In the genomic region with DNA sequence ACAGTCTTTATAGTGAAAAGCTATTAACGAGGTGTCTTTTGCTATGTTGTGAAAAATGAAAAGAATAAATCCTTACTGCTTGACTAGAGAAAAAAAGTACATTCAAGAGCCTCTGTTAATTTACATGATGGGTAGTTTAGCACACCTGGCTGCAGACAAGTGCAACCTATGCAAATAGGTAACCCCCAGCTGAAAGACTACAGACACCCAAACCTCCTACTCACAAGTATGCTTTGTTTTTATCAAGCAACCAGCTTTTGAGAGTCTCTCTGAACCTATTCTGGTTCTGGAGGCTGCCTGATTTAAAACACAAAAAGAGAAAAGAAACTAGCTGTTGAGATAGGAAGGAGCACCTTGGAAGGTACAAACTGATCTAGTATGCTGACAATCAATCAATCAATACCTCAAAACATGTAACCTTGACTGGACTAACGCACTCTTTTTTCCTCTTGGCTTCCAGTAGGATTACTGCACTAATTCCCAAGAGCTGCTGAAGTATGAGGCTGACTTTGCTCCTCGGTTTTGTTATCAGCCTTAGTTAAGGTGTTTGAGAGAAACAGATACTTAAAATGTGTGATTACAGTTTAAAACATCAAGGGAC, we compare ENCODE assay signal across 8 cellular contexts.
DNase-seq lines count a peak whose midpoint lies in the region; ATAC-seq, FAIRE-seq and TF ChIP-seq lines count a peak whose summit lies in the region.

No MANE protein-coding gene starts in this region.

- H3K36me3 ChIP-seq in HUES64 (ENCODE audit: insufficient read depth, low read length) (peaks cover 8% of the 10 kb centered on the region; the same call in 1 of the 2 replicates), kidney (ENCODE audit: control insufficient read depth in 1 of 2, insufficient read depth in 2 of 2, low read length in 2 of 2) (no peaks in the 10 kb centered on the region), PC-3 (ENCODE audit: low read depth, low read length) (peaks cover 5% of the 10 kb centered on the region; the same call in 1 of the 2 replicates), PC-9 (ENCODE audit: low read depth) (no peaks in the 10 kb centered on the region)

- intact Hi-C loops in kidney (cut with DNase I), result no loop called here
- intact Hi-C loops in PC-3 (cut with micrococcal nuclease), result loop anchor here (2.0 kb wide), 1 partner anchor 63 kb away; a partner anchor contains a TSS
- intact Hi-C loops in PC-9 (cut with micrococcal nuclease; ENCODE audit: unreplicated experiment), result no loop called here

- WGBS in HUES64, result 44% methylated on average over 3 of the region's 3 CpGs

- no peak overlapping the region for H2AFZ ChIP-seq in PC-3 (ENCODE audit: low read length)
- no peak overlapping the region for H2AFZ ChIP-seq in PC-9

- BruUV-seq in PC-3 (replicated peaks; lab: Mats Ljungman, UMichigan) (no TSS peak), PC-9 (replicated peaks; lab: Mats Ljungman, UMichigan) (no TSS peak)

- H3K4me3 ChIP-seq in HUES64 (ENCODE audit: low read length) (peak overlapping the region; percentile 5; the same call in 1 of the 2 replicates), kidney (ENCODE audit: low read length in 2 of 2) (peak overlapping the region; percentile 2 to 44), PC-3 (ENCODE audit: low read length) (no peak overlapping the region), PC-9 (no peak overlapping the region)

- H3K9me2 ChIP-seq in PC-3 (replicated peaks; ENCODE audit: low read length), result no peaks in the 10 kb centered on the region
- no peaks in the 10 kb centered on the region for H3K9me2 ChIP-seq in PC-9 (ENCODE audit: insufficient read depth)

- POLR2A ChIA-PET in PC-3 (lab: Charles Lee; ENCODE audit: unreplicated experiment) (interaction anchor here (0.7 kb wide), 1 partner anchor 51 kb away, joined by 6 read pairs; no protein-coding TSS in a partner anchor), PC-9 (lab: Charles Lee; ENCODE audit: unreplicated experiment) (no interaction called here)

- CTCF ChIA-PET in PC-3 (lab: Charles Lee), result no interaction called here
- CTCF ChIA-PET in PC-9 (lab: Charles Lee), result no interaction called here

- no peak overlapping the region for H3K4me2 ChIP-seq in PC-3 (ENCODE audit: low read length)
- H3K4me2 ChIP-seq in PC-9, result no peak overlapping the region

- H3K79me2 ChIP-seq in PC-3 (ENCODE audit: low read length) (peaks cover 45% of the 10 kb centered on the region), PC-9 (ENCODE audit: low read depth) (no peaks in the 10 kb centered on the region)

- FAIRE-seq in GM12892 (lab: Jason Lieb, UNC), result peak; percentile 74
- FAIRE-seq in kidney (lab: Jason Lieb, UNC), result no peak
- no peak for FAIRE-seq in H54 (lab: Jason Lieb, UNC)

- H3K9me3 ChIP-seq in HUES64 (ENCODE audit: insufficient read depth, low read depth, low read length), result peaks cover 8% of the 10 kb centered on the region
- peaks cover 0 to 5% of the 10 kb centered on the region in 2 donors for H3K9me3 ChIP-seq in kidney (ENCODE audit: control insufficient read depth in 1 of 2, low read length in 2 of 2)
- H3K9me3 ChIP-seq in PC-3 (ENCODE audit: low read length), result no peaks in the 10 kb centered on the region
- H3K9me3 ChIP-seq in PC-9 (ENCODE audit: insufficient read depth, low read depth), result no peaks in the 10 kb centered on the region

- DNase-seq in GM12892 (ENCODE audit: insufficient read length) (no peak), kidney (no peak), PC-3 (no peak), PC-9 (no peak), H54 (ENCODE audit: insufficient read length, low spot score) (no peak)
- no peak for DNase-seq in central memory CD4-positive, alpha-beta T cell

- H3F3A ChIP-seq in PC-3 (ENCODE audit: low read length, unreplicated experiment) (no peaks in the 10 kb centered on the region), PC-9 (ENCODE audit: insufficient read depth, low read depth) (no peaks in the 10 kb centered on the region)

- no peaks in the 10 kb centered on the region for H3K27me3 ChIP-seq in HUES64 (ENCODE audit: insufficient read depth, low read length)
- H3K27me3 ChIP-seq in PC-3 (ENCODE audit: low read length), result no peaks in the 10 kb centered on the region
- H3K27me3 ChIP-seq in PC-9 (ENCODE audit: insufficient read depth, low read depth), result no peaks in the 10 kb centered on the region

- peak overlapping the region; percentile 73; the same call in 1 of the 2 replicates for H3K27ac ChIP-seq in HUES64 (ENCODE audit: low read depth, low read length)
- peak overlapping the region; percentile 28 to 62 for H3K27ac ChIP-seq in kidney (ENCODE audit: low read depth in 2 of 2, low read length in 2 of 2)
- H3K27ac ChIP-seq in PC-3 (ENCODE audit: low read length), result no peak overlapping the region
- H3K27ac ChIP-seq in PC-9, result no peak overlapping the region

- no peak overlapping the region for H3K9ac ChIP-seq in HUES64 (ENCODE audit: low read depth, low read length)
- peak overlapping the region in 1 of 2 donors; percentile 28 for H3K9ac ChIP-seq in kidney (ENCODE audit: low read length in 2 of 2)
- no peak overlapping the region for H3K9ac ChIP-seq in PC-3 (ENCODE audit: low read length)

- TF ChIP-seq CTCF in kidney (IDR thresholded peaks at IDR 0.05; ENCODE audit: borderline replicate concordance, extremely low read depth, insufficient read depth) (no peak), PC-3 (conservative IDR thresholded peaks at IDR 0.05; ENCODE audit: low read depth, low read length) (no peak), PC-9 (conservative IDR thresholded peaks at IDR 0.05) (no peak)

- ATAC-seq in GM21528 (IDR thresholded peaks at IDR 0.05; ENCODE audit: low FRiP score, unreplicated experiment) (peak; percentile 84), PC-3 (no peak)

- H3K4me1 ChIP-seq in HUES64 (ENCODE audit: insufficient read depth, low read length) (peaks cover 36% of the 10 kb centered on the region), kidney (ENCODE audit: control insufficient read depth in 1 of 2, insufficient read depth in 1 of 2, low read depth in 1 of 2, low read length in 2 of 2) (peaks cover 11 to 21% of the 10 kb centered on the region in 2 donors), PC-3 (ENCODE audit: insufficient read depth, low read length) (peaks cover 28% of the 10 kb centered on the region), PC-9 (replicated peaks; ENCODE audit: insufficient read depth) (no peaks in the 10 kb centered on the region; the same call in 1 of the 2 replicates)

- TF ChIP-seq POLR2A in GM12892 (IDR thresholded peaks at IDR 0.05; ENCODE audit: low read depth, low read length) (no peak), H54 (IDR thresholded peaks at IDR 0.05; ENCODE audit: low read depth, low read length) (no peak)

- 0 out of 2 replicates have a peak, but pooled peaks cover 6% of the 10 kb centered on the region for H4K20me1 ChIP-seq in PC-3 (ENCODE audit: low read length)
- H4K20me1 ChIP-seq in PC-9 (ENCODE audit: insufficient read depth), result no peaks in the 10 kb centered on the region

Comparison
In these comparisons a context has a peak if more than half of its experiments do, and no peak if none do; other contexts are left out.
1. H3K27ac ChIP-seq: peak in HUES64 (single experiment) and kidney (2 of 2); none in PC-3 (single experiment) and PC-9 (single experiment).
2. H3K4me3 ChIP-seq: peak in HUES64 (single experiment) and kidney (2 of 2); none in PC-3 (single experiment) and PC-9 (single experiment).